16 cellular contexts compared by ENCODE assay signal in genomic region chr3:34298668-34299067, GRCh38.
A peak's percentile ranks its signal among the peaks of the same experiment; 100 is the strongest.
DNase-seq lines count a peak whose midpoint lies in the region; ATAC-seq and TF ChIP-seq lines count a peak whose summit lies in the region.
"Had no signal": no experiment of that assay in that cellular context is flagged by ENCODE, and none has a peak within 500 bp of the region (broad histone marks: within the 10 kb centered on the region; RNA-seq: fewer than 3 reads in every experiment).

No MANE protein-coding gene starts in this region.

- peaks cover 38% of the 10 kb centered on the region for H3K4me1 Mint-ChIP-seq in Calu3 (ENCODE audit: low read depth, unreplicated experiment)
- H3K4me1 Mint-ChIP-seq: CD4-positive, alpha-beta memory T cell had no signal

- DNase-seq in Calu3 (no peak), hepatocyte (ENCODE audit: low spot score) (peak; percentile 35), mucosa of descending colon (no peak), T-helper 1 cell (no peak), body of pancreas (no peak), coronary artery (ENCODE audit: low spot score) (no peak)
- DNase-seq: 8988T; C1 segment of cervical spinal cord; CD4-positive, alpha-beta memory T cell; COR-L47; DMS153; DND-41; GM23248; H7; HCEC 1CT had no signal

- peaks cover 5% of the 10 kb centered on the region for H3K4me1 ChIP-seq in hepatocyte (ENCODE audit: insufficient read depth)
- no peaks in the 10 kb centered on the region for H3K4me1 ChIP-seq in mucosa of descending colon (ENCODE audit: low read depth)
- H3K4me1 ChIP-seq in body of pancreas: no peaks in the 10 kb centered on the region
- H3K4me1 ChIP-seq: A549 had no signal

- TF ChIP-seq CTCF in Calu3 (IDR thresholded peaks at IDR 0.05; ENCODE audit: unreplicated experiment) (no peak), hepatocyte (IDR thresholded peaks at IDR 0.05; ENCODE audit: poor library complexity) (no peak), mucosa of descending colon (IDR thresholded peaks at IDR 0.05) (no peak), body of pancreas (IDR thresholded peaks at IDR 0.05) (no peak), coronary artery (IDR thresholded peaks at IDR 0.05) (no peak)

- TF ChIP-seq POLR2A in body of pancreas (IDR thresholded peaks at IDR 0.05): no peak

- ATAC-seq in mucosa of descending colon (peak; percentile 54), body of pancreas (no peak)
- ATAC-seq: A549 had no signal

- H4K20me1 ChIP-seq in hepatocyte (ENCODE audit: insufficient read depth, poor library complexity, severe bottlenecking): no peaks in the 10 kb centered on the region

- no peak overlapping the region for H2AFZ ChIP-seq in hepatocyte
- H2AFZ ChIP-seq: GM23248 had no signal

- no TSS peak for BruUV-seq in Calu3 (replicated peaks; lab: Mats Ljungman, UMichigan)

- WGBS in hepatocyte (ENCODE audit: low lambda C conversion rate, missing lambda C conversion rate): 69% methylated on average over 2 of the region's 2 CpGs
- WGBS in body of pancreas, 2 donors: 31 to 33% methylated on average over 2 of the region's 2 CpGs

- H3K36me3 Mint-ChIP-seq in Calu3 (ENCODE audit: insufficient read depth, unreplicated experiment): no peaks in the 10 kb centered on the region
- H3K36me3 Mint-ChIP-seq: CD4-positive, alpha-beta memory T cell had no signal

- H3K4me3 ChIP-seq in hepatocyte (no peak overlapping the region), mucosa of descending colon (no peak overlapping the region), body of pancreas (no peak overlapping the region), coronary artery (no peak overlapping the region)
- H3K4me3 ChIP-seq: A549, GM23248 had no signal

- H3K27ac ChIP-seq in hepatocyte: peak overlapping the region; percentile 64
- H3K27ac ChIP-seq in body of pancreas: no peak overlapping the region
- no peak overlapping the region for H3K27ac ChIP-seq in coronary artery
- H3K27ac ChIP-seq: A549, GM23248 had no signal

- H3K27me3 ChIP-seq in hepatocyte (no peaks in the 10 kb centered on the region), body of pancreas (no peaks in the 10 kb centered on the region)

- no peak overlapping the region for H3K4me3 Mint-ChIP-seq in Calu3 (ENCODE audit: low read depth, unreplicated experiment)
- H3K4me3 Mint-ChIP-seq: CD4-positive, alpha-beta memory T cell had no signal

- H3K9me2 ChIP-seq in hepatocyte (replicated peaks; ENCODE audit: insufficient read depth): no peaks in the 10 kb centered on the region

- H3K9me3 ChIP-seq in hepatocyte (ENCODE audit: low read depth) (no peaks in the 10 kb centered on the region), mucosa of descending colon (no peaks in the 10 kb centered on the region), body of pancreas (no peaks in the 10 kb centered on the region)
- H3K9me3 ChIP-seq: A549 had no signal

- H3K4me2 ChIP-seq in hepatocyte: no peak overlapping the region
- H3K4me2 ChIP-seq: A549 had no signal

- H3K79me2 ChIP-seq in hepatocyte: no peaks in the 10 kb centered on the region

- no peaks in the 10 kb centered on the region for H3K36me3 ChIP-seq in hepatocyte (replicated peaks; ENCODE audit: insufficient read depth, low read depth)
- no peaks in the 10 kb centered on the region for H3K36me3 ChIP-seq in mucosa of descending colon (ENCODE audit: low read depth)
- H3K36me3 ChIP-seq in body of pancreas (replicated peaks in 1 of 2; ENCODE audit: insufficient read depth in 1 of 2, low read depth in 2 of 2): no peaks in the 10 kb centered on the region

- H3K27ac Mint-ChIP-seq in Calu3 (ENCODE audit: unreplicated experiment): peak overlapping the region; percentile 48
- H3K27ac Mint-ChIP-seq: CD4-positive, alpha-beta memory T cell had no signal

- CTCF ChIA-PET in Calu3 (lab: Charles Lee): interaction anchor here (0.8 to 1.1 kb wide), 2 partner anchors 38 to 286 kb away, joined by 3 read pairs; no protein-coding TSS in a partner anchor

- intact Hi-C loops in Calu3 (cut with micrococcal nuclease; ENCODE audit: unreplicated experiment) (no loop called here), mucosa of descending colon (cut with DNase I, micrococcal nuclease) (no loop called here), body of pancreas (cut with DNase I) (no loop called here)

- H3K27me3 Mint-ChIP-seq in Calu3 (ENCODE audit: unreplicated experiment): no peaks in the 10 kb centered on the region

- no peaks in the 10 kb centered on the region for H3K9me3 Mint-ChIP-seq in Calu3 (ENCODE audit: low read depth, unreplicated experiment)
- H3K9me3 Mint-ChIP-seq: CD4-positive, alpha-beta memory T cell had no signal
